In the genomic region with DNA sequence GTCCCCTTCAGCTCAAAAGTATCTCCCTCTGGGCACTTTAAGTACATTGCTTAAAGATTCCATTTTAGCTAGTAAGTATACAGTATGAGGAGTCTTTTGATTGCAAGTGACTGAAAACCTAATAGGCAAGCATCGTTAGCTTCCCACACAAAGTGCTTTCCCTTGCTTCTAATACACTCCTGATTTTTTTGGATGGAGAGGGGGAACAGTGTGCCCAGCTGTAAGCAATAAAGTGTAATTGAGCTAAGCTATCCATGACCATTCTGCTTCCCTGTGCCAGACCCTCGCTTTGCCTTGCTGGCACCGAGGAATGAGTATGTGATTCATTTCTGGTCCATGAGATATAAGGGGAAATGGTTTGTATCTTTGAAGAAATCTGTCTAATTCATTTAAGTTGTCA, we compare ENCODE assay signal across 18 cellular contexts.
"Had no signal": no experiment of that assay in that cellular context is flagged by ENCODE, and none has a peak within 500 bp of the region (broad histone marks: within the 10 kb centered on the region; RNA-seq: fewer than 3 reads in every experiment).

No MANE protein-coding gene starts in this region.

- DNase-seq: cortex of kidney; effector memory CD8-positive, alpha-beta T cell; heart left ventricle; kidney glomerular epithelial cell; mammary epithelial cell; naive thymus-derived CD4-positive, alpha-beta T cell; nephron progenitor cell; psoas muscle; retina; right lobe of liver; stimulated activated CD4-positive, alpha-beta T cell treated with anti-CD3 and anti-CD28 coated beads, Interleukin-4, amount 100 ng/mL, for 24 hours; tibial artery; upper lobe of left lung; uterus had no signal

- H3K36me3 ChIP-seq: esophagus muscularis mucosa, heart left ventricle, right lobe of liver, tibial artery, upper lobe of left lung, uterus had no signal

- H3K27me3 ChIP-seq: esophagus muscularis mucosa, heart left ventricle, right lobe of liver, tibial artery, upper lobe of left lung, uterus had no signal

- H3K27ac ChIP-seq: epithelial cell of prostate, esophagus muscularis mucosa, heart left ventricle, psoas muscle, right lobe of liver, tibial artery, upper lobe of left lung, uterus had no signal

- ATAC-seq: effector memory CD8-positive, alpha-beta T cell; heart left ventricle; left lobe of liver; naive thymus-derived CD4-positive, alpha-beta T cell; psoas muscle; right lobe of liver; stimulated activated memory B cell treated with anti-CD40 and anti-IgM and Interleukin-4, amounts not matched to agents 10 μg/mL and 1 μg/mL and 100 μg/mL, for 72 hours had no signal

- H3K4me3 ChIP-seq: esophagus muscularis mucosa, heart left ventricle, psoas muscle, right lobe of liver, tibial artery, upper lobe of left lung, uterus had no signal

- H3K9me3 ChIP-seq: psoas muscle, right lobe of liver, uterus had no signal
